1 cellular context compared by ENCODE assay signal in the genomic region with DNA sequence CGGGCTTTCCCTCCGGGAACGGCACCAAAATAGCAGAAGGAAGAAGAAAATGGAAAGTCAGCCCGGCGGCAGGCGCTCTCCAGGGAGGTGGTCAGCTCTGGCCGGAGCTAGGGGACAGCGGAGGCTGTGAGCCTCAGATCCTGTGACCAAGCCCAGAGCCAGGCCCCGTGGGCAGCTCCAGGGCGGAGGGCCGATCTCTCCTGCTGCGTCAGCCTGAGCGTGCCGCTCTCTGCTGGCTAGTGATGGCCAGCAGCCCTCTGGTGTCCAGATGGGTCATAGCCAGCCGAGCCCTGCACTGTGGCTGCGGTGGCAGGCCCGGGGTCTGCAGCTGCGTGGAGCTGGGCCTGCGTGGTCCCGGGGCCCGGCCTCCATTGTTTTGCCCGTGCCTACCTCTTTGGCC.
A peak's percentile ranks its signal among the peaks of the same experiment; 100 is the strongest.
TF ChIP-seq lines count a peak whose summit lies in the region.

No MANE protein-coding gene starts in this region.

TF ChIP-seq in K562, 482 proteins besides CTCF, POLR2A, EP300 and RAD21 (continued from another document and continues in another):
- no peak for TF ChIP-seq MEIS2 (IDR thresholded peaks at IDR 0.05; ENCODE audit: partially characterized antibody)
- TF ChIP-seq, protein P1, sequence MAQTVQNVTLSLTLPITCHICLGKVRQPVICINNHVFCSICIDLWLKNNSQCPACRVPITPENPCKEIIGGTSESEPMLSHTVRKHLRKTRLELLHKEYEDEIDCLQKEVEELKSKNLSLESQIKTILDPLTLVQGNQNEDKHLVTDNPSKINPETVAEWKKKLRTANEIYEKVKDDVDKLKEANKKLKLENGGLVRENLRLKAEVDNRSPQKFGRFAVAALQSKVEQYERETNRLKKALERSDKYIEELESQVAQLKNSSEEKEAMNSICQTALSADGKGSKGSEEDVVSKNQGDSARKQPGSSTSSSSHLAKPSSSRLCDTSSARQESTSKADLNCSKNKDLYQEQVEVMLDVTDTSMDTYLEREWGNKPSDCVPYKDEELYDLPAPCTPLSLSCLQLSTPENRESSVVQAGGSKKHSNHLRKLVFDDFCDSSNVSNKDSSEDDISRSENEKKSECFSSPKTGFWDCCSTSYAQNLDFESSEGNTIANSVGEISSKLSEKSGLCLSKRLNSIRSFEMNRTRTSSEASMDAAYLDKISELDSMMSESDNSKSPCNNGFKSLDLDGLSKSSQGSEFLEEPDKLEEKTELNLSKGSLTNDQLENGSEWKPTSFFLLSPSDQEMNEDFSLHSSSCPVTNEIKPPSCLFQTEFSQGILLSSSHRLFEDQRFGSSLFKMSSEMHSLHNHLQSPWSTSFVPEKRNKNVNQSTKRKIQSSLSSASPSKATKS (CRISPR knock-in tag; IDR thresholded peaks at IDR 0.05): no peak
- no peak for TF ChIP-seq CREB1 (IDR thresholded peaks at IDR 0.05)
- TF ChIP-seq CREB1 (CRISPR knock-in tag; IDR thresholded peaks at IDR 0.05): 0 out of 2 replicates have a peak, but pooled peaks have one; percentile 33
- no peak for TF ChIP-seq SAP30 (IDR thresholded peaks at IDR 0.05; ENCODE audit: borderline replicate concordance, insufficient read depth, low read depth, low read length, poor library complexity, severe bottlenecking)
- no peak for TF ChIP-seq ZKSCAN1 (IDR thresholded peaks at IDR 0.05; ENCODE audit: low read depth, low read length)
- no peak for TF ChIP-seq ZNF445 (CRISPR knock-in tag; IDR thresholded peaks at IDR 0.05; ENCODE audit: low read depth)
- no peak for TF ChIP-seq NR2C2 (CRISPR knock-in tag; IDR thresholded peaks at IDR 0.05)
- TF ChIP-seq NR2C2 (tag; IDR thresholded peaks at IDR 0.05): no peak
- TF ChIP-seq PURB (CRISPR knock-in tag; IDR thresholded peaks at IDR 0.05; ENCODE audit: low read depth): no peak
- TF ChIP-seq FOXK1 (CRISPR knock-in tag; IDR thresholded peaks at IDR 0.05; ENCODE audit: borderline replicate concordance): no peak
- TF ChIP-seq GATAD2A (IDR thresholded peaks at IDR 0.05): no peak
- TF ChIP-seq, protein P2, sequence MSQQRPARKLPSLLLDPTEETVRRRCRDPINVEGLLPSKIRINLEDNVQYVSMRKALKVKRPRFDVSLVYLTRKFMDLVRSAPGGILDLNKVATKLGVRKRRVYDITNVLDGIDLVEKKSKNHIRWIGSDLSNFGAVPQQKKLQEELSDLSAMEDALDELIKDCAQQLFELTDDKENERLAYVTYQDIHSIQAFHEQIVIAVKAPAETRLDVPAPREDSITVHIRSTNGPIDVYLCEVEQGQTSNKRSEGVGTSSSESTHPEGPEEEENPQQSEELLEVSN (IDR thresholded peaks at IDR 0.05; ENCODE audit: borderline replicate concordance in 1 of 2, extremely low read depth in 1 of 2, insufficient read depth in 1 of 2, insufficient read length in 1 of 2, low read depth in 1 of 2, low read length in 1 of 2, poor library complexity in 1 of 2, severe bottlenecking in 1 of 2): no peak
- no peak for TF ChIP-seq PTBP1 (IDR thresholded peaks at IDR 0.05; ENCODE audit: low read depth, low read length)
- TF ChIP-seq BACH1 (tag; IDR thresholded peaks at IDR 0.05): no peak
- no peak for TF ChIP-seq HDAC8 (tag; IDR thresholded peaks at IDR 0.05)
- TF ChIP-seq, protein P3, sequence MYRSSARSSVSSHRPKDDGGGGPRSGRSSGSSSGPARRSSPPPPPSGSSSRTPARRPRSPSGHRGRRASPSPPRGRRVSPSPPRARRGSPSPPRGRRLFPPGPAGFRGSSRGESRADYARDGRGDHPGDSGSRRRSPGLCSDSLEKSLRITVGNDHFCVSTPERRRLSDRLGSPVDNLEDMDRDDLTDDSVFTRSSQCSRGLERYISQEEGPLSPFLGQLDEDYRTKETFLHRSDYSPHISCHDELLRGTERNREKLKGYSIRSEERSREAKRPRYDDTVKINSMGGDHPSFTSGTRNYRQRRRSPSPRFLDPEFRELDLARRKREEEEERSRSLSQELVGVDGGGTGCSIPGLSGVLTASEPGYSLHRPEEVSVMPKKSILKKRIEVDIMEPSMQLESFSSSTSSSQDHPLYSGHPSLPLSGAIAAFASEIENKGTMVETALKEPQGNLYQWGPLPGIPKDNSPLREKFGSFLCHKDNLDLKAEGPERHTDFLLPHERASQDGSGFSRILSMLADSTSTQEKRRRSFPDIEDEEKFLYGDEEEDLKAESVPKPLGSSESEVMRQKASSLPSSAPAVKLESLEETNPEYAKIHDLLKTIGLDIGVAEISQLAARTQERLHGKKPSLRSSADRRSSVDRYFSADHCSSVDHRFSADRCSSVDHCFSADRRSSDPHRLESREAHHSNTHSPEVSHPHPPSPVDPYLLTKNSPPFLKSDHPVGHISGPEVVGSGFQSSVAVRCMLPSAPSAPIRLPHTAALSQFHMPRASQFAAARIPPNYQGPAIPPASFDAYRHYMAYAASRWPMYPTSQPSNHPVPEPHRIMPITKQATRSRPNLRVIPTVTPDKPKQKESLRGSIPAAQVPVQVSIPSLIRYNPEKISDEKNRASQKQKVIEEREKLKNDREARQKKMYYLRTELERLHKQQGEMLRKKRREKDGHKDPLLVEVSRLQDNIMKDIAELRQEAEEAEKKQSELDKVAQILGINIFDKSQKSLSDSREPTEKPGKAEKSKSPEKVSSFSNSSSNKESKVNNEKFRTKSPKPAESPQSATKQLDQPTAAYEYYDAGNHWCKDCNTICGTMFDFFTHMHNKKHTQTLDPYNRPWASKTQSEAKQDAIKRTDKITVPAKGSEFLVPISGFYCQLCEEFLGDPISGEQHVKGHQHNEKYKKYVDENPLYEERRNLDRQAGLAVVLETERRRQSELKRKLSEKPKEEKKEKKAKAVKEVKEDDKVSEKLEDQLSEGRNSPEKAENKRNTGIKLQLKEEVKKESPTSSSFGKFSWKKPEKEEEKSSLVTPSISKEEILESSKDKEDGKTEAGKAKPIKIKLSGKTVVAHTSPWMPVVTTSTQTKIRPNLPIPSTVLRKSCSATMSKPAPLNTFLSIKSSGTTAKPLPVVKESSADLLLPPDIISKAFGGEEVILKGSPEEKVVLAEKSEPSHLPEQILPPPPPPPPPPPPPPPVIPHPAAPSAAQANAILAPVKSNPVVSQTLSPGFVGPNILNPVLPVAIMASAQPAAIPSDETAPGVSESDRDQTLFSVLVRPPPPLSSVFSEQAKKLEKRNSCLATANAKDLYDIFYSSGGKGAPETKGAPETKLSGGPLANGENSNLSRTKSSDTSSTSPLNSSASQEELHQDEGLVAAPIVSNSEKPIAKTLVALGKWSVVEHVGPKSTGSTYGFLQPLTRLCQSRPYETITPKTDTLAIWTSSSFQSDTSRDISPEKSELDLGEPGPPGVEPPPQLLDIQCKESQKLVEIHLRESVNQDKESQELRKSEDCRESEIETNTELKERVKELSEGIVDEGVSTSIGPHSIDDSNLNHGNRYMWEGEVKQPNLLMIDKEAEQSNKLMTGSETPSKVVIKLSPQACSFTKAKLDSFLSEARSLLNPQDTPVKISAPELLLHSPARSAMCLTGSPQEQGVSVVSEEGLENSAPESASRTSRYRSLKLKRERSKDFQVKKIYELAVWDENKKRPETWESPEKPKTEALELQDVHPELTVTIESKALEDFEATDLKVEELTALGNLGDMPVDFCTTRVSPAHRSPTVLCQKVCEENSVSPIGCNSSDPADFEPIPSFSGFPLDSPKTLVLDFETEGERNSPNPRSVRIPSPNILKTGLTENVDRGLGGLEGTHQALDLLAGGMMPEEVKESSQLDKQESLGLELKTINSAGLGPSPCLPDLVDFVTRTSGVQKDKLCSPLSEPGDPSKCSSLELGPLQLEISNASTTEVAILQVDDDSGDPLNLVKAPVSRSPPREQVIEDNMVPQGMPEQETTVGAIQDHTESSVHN (IDR thresholded peaks at IDR 0.05; ENCODE audit: borderline replicate concordance in 1 of 2, low read depth in 1 of 2): no peak
- TF ChIP-seq, protein P4, sequence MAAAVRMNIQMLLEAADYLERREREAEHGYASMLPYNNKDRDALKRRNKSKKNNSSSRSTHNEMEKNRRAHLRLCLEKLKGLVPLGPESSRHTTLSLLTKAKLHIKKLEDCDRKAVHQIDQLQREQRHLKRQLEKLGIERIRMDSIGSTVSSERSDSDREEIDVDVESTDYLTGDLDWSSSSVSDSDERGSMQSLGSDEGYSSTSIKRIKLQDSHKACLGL (CRISPR knock-in tag; IDR thresholded peaks at IDR 0.05; ENCODE audit: borderline replicate concordance, poor library complexity, severe bottlenecking): no peak
- TF ChIP-seq NRF1 (conservative IDR thresholded peaks at IDR 0.05 in 1 of 2, IDR thresholded peaks at IDR 0.05 in 1 of 2): peak in 1 of 2 experiments; percentile 22; a peak in 1 of 4 replicates
- TF ChIP-seq, protein P5, sequence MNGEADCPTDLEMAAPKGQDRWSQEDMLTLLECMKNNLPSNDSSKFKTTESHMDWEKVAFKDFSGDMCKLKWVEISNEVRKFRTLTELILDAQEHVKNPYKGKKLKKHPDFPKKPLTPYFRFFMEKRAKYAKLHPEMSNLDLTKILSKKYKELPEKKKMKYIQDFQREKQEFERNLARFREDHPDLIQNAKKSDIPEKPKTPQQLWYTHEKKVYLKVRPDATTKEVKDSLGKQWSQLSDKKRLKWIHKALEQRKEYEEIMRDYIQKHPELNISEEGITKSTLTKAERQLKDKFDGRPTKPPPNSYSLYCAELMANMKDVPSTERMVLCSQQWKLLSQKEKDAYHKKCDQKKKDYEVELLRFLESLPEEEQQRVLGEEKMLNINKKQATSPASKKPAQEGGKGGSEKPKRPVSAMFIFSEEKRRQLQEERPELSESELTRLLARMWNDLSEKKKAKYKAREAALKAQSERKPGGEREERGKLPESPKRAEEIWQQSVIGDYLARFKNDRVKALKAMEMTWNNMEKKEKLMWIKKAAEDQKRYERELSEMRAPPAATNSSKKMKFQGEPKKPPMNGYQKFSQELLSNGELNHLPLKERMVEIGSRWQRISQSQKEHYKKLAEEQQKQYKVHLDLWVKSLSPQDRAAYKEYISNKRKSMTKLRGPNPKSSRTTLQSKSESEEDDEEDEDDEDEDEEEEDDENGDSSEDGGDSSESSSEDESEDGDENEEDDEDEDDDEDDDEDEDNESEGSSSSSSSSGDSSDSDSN (IDR thresholded peaks at IDR 0.05; ENCODE audit: borderline replicate concordance in 1 of 2, low read depth in 2 of 2, low read length in 2 of 2): 0 out of 4 replicates have a peak, but pooled peaks of 1 of the 2 experiments have one; percentile 61
- TF ChIP-seq MXI1 (IDR thresholded peaks at IDR 0.05; ENCODE audit: low read depth, low read length): no peak
- no peak for TF ChIP-seq HDAC6 (IDR thresholded peaks at IDR 0.05; ENCODE audit: low read depth, low read length)
- TF ChIP-seq EZH2 (IDR thresholded peaks at IDR 0.05; ENCODE audit: borderline replicate concordance, low read depth, low read length): no peak
- TF ChIP-seq NFE2 (IDR thresholded peaks at IDR 0.05; ENCODE audit: low read depth): 0 out of 2 replicates have a peak, but pooled peaks have one; percentile 21
- no peak for TF ChIP-seq ZSCAN29 (IDR thresholded peaks at IDR 0.05)
- TF ChIP-seq, protein P6, sequence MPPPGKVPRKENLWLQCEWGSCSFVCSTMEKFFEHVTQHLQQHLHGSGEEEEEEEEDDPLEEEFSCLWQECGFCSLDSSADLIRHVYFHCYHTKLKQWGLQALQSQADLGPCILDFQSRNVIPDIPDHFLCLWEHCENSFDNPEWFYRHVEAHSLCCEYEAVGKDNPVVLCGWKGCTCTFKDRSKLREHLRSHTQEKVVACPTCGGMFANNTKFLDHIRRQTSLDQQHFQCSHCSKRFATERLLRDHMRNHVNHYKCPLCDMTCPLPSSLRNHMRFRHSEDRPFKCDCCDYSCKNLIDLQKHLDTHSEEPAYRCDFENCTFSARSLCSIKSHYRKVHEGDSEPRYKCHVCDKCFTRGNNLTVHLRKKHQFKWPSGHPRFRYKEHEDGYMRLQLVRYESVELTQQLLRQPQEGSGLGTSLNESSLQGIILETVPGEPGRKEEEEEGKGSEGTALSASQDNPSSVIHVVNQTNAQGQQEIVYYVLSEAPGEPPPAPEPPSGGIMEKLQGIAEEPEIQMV (tag; conservative IDR thresholded peaks at IDR 0.05; ENCODE audit: low read depth): no peak
- no peak for TF ChIP-seq ZBED1 (IDR thresholded peaks at IDR 0.05)
- no peak for TF ChIP-seq HDAC3 (IDR thresholded peaks at IDR 0.05; ENCODE audit: borderline replicate concordance, partially characterized antibody)
- no peak for TF ChIP-seq ZNF197 (CRISPR knock-in tag; IDR thresholded peaks at IDR 0.05; ENCODE audit: low read depth)
- no peak for TF ChIP-seq FOS (IDR thresholded peaks at IDR 0.05; ENCODE audit: extremely low read depth, insufficient read length)
- TF ChIP-seq NFIC (IDR thresholded peaks at IDR 0.05): no peak
- TF ChIP-seq ZNF143 (CRISPR knock-in tag; IDR thresholded peaks at IDR 0.05): no peak
- no peak for TF ChIP-seq IFI16 (CRISPR knock-in tag; IDR thresholded peaks at IDR 0.05)
- no peak for TF ChIP-seq CBX1 (IDR thresholded peaks at IDR 0.05; ENCODE audit: low read depth)
- no peak for TF ChIP-seq PTRF (tag; IDR thresholded peaks at IDR 0.05)
- no peak for TF ChIP-seq ZNF76 (CRISPR knock-in tag; IDR thresholded peaks at IDR 0.05; ENCODE audit: borderline replicate concordance)
- TF ChIP-seq, protein P7, sequence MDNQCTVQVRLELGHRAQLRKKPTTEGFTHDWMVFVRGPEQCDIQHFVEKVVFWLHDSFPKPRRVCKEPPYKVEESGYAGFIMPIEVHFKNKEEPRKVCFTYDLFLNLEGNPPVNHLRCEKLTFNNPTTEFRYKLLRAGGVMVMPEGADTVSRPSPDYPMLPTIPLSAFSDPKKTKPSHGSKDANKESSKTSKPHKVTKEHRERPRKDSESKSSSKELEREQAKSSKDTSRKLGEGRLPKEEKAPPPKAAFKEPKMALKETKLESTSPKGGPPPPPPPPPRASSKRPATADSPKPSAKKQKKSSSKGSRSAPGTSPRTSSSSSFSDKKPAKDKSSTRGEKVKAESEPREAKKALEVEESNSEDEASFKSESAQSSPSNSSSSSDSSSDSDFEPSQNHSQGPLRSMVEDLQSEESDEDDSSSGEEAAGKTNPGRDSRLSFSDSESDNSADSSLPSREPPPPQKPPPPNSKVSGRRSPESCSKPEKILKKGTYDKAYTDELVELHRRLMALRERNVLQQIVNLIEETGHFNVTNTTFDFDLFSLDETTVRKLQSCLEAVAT (IDR thresholded peaks at IDR 0.05): no peak
- no peak for TF ChIP-seq SNRNP70 (optimal IDR thresholded peaks at IDR 0.05; ENCODE audit: low read depth, low read length)
- TF ChIP-seq, protein P8, sequence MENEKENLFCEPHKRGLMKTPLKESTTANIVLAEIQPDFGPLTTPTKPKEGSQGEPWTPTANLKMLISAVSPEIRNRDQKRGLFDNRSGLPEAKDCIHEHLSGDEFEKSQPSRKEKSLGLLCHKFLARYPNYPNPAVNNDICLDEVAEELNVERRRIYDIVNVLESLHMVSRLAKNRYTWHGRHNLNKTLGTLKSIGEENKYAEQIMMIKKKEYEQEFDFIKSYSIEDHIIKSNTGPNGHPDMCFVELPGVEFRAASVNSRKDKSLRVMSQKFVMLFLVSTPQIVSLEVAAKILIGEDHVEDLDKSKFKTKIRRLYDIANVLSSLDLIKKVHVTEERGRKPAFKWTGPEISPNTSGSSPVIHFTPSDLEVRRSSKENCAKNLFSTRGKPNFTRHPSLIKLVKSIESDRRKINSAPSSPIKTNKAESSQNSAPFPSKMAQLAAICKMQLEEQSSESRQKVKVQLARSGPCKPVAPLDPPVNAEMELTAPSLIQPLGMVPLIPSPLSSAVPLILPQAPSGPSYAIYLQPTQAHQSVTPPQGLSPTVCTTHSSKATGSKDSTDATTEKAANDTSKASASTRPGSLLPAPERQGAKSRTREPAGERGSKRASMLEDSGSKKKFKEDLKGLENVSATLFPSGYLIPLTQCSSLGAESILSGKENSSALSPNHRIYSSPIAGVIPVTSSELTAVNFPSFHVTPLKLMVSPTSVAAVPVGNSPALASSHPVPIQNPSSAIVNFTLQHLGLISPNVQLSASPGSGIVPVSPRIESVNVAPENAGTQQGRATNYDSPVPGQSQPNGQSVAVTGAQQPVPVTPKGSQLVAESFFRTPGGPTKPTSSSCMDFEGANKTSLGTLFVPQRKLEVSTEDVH (IDR thresholded peaks at IDR 0.05; ENCODE audit: low read depth, partially characterized antibody): no peak
